Comparison of ENCODE assay signal across 12 cellular contexts in the genomic region with DNA sequence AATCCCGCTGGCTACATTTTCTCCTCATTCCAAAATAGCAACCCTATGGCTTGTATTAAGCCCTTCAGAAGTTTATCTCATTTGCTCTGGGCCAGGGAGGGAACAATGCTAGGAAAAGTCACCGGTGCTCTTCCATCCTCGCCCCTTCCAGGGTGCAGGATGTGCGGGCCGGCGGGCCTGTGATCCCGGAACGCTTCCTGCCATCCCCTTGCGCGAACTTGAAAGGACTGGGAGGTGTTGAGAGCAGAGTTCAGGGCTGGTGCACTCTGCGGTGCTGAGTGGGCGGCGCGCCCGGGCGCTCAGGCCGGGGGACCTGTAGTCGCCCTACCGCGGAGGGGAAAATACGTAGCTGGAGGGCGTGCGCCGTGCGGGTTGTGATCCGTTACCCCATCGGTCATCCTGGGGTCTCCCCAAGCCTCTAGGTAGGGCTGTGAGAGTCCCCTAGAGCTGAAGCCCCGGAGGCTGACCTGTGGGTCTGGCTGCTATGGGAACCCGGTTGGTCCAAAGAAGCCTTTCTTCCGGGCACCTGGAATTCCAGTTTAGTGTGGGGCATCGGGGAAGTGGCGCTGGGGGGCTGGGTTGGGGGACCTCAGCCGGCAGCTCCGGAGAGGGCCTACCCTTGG. TPM values are rescaled to one million over a fixed set of nuclear protein-coding genes. Genes with fewer than 3 reads are reported as not detected.
A peak's percentile ranks its signal among the peaks of the same experiment; 100 is the strongest.
DNase-seq lines count a peak whose midpoint lies in the region; TF ChIP-seq lines count a peak whose summit lies in the region.
"Had no signal": no experiment of that assay in that cellular context is flagged by ENCODE, and none has a peak within 500 bp of the region (broad histone marks: within the 10 kb centered on the region; RNA-seq: fewer than 3 reads in every experiment).

No MANE protein-coding gene starts in this region.

- H2AFZ ChIP-seq in neural cell (ENCODE audit: low read depth, low read length), result no peak overlapping the region

- intact Hi-C loops in CD14-positive monocyte (cut with micrococcal nuclease) (no loop called here), esophagus squamous epithelium (cut with DNase I) (no loop called here)

- H3K9me3 ChIP-seq in esophagus squamous epithelium (no peaks in the 10 kb centered on the region), neural cell (ENCODE audit: low read length) (no peaks in the 10 kb centered on the region)

- DNase-seq in CD14-positive monocyte (ENCODE audit: low spot score), result no peak
- peak; percentile 36 for DNase-seq in M059J (ENCODE audit: low read depth)
- no peak for DNase-seq in esophagus squamous epithelium (lab: John Stamatoyannopoulos, UW)
- DNase-seq in GF-D8 (lab: John Stamatoyannopoulos, UW), result no peak
- no peak for DNase-seq in activated effector memory CD4-positive, alpha-beta T cell treated with Interleukin-2 at 50 U/mL for 16 hours
- no peak for DNase-seq in LoVo (ENCODE audit: low spot score)
- DNase-seq in NCI-H748 (lab: John Stamatoyannopoulos, UW; ENCODE audit: unreplicated experiment), result no peak
- DNase-seq: DMS153, posterior cingulate gyrus had no signal

- H3K9ac ChIP-seq in neural cell (ENCODE audit: low read length), result no peak overlapping the region

- no peaks in the 10 kb centered on the region for H3K9me2 ChIP-seq in neural cell (ENCODE audit: insufficient read depth, low read length)

- H3K4me3 ChIP-seq in esophagus squamous epithelium (peak overlapping the region in 3 of 4 donors; percentile 41 to 68 (median 51)), neural cell (ENCODE audit: low read length) (no peak overlapping the region)

- peak in 1 of 4 donors; percentile 11 for TF ChIP-seq POLR2A in esophagus squamous epithelium (IDR thresholded peaks at IDR 0.05)

- H3K4me1 Mint-ChIP-seq in CD14-positive monocyte, result peaks cover 45% of the 10 kb centered on the region

- H3F3A ChIP-seq in neural cell (ENCODE audit: insufficient read depth, low read length, poor library complexity, severe bottlenecking), result no peaks in the 10 kb centered on the region

- no peak for TF ChIP-seq EP300 in neural cell (conservative IDR thresholded peaks at IDR 0.05; ENCODE audit: poor library complexity, severe bottlenecking)

- H3K36me3 Mint-ChIP-seq in CD14-positive monocyte, result peaks cover 9% of the 10 kb centered on the region in 2 donors

- peaks cover 12 to 57% (median 54%) of the 10 kb centered on the region in 3 donors for H3K27me3 Mint-ChIP-seq in CD14-positive monocyte (ENCODE audit: low read depth in 3 of 3)

- H4K20me1 ChIP-seq in neural cell (ENCODE audit: insufficient read depth), result no peaks in the 10 kb centered on the region

- TF ChIP-seq CTCF in CD14-positive monocyte (IDR thresholded peaks at IDR 0.05), result no peak
- no peak for TF ChIP-seq CTCF in esophagus squamous epithelium (IDR thresholded peaks at IDR 0.05)
- TF ChIP-seq CTCF in neural cell (IDR thresholded peaks at IDR 0.05; ENCODE audit: poor library complexity, severe bottlenecking), result no peak

- H3K27ac Mint-ChIP-seq in CD14-positive monocyte, result no peak overlapping the region
- H3K27ac Mint-ChIP-seq: dendritic cell treated with granulocyte-macrophage colony-stimulating factor and Interleukin-4, amounts not matched to agents 40 ng/mL and 50 ng/mL, for 4 days had no signal

- H3K4me1 ChIP-seq in esophagus squamous epithelium, result peaks cover 17 to 55% (median 18%) of the 10 kb centered on the region in 3 donors

- H3K27me3 ChIP-seq in esophagus squamous epithelium, result peaks cover 32 to 100% (median 57%) of the 10 kb centered on the region in 4 donors
- peaks cover 100% of the 10 kb centered on the region for H3K27me3 ChIP-seq in neural cell (ENCODE audit: insufficient read depth, low read depth, low read length)

- 3 to 10% methylated on average over 3 to 5 of the region's 34 CpGs for WGBS in esophagus squamous epithelium, 2 donors

- no peak for TF ChIP-seq RAD21 in neural cell (conservative IDR thresholded peaks at IDR 0.05)

- H3K9me3 Mint-ChIP-seq in CD14-positive monocyte, result peaks cover 0 to 46% (median 24%) of the 10 kb centered on the region in 7 donors
- H3K9me3 Mint-ChIP-seq: dendritic cell treated with granulocyte-macrophage colony-stimulating factor and Interleukin-4, amounts not matched to agents 40 ng/mL and 50 ng/mL, for 4 days had no signal

- H3K27ac ChIP-seq in esophagus squamous epithelium (peak overlapping the region; percentile 1 to 69 (median 65)), neural cell (ENCODE audit: low read length) (no peak overlapping the region)

- H3K79me2 ChIP-seq in neural cell (replicated peaks; ENCODE audit: insufficient read depth, low read length), result no peaks in the 10 kb centered on the region

- H3K36me3 ChIP-seq in esophagus squamous epithelium (no peaks in the 10 kb centered on the region), neural cell (ENCODE audit: insufficient read depth, low read length) (no peaks in the 10 kb centered on the region)

- no peak overlapping the region for H3K4me2 ChIP-seq in neural cell (ENCODE audit: low read length)

- peak overlapping the region; percentile 4 to 95 for H3K4me3 Mint-ChIP-seq in CD14-positive monocyte

TF ChIP-seq in neural cell, 6 proteins besides CTCF, POLR2A, EP300 and RAD21:
- TF ChIP-seq POLR2AphosphoS5 (IDR thresholded peaks at IDR 0.05) (peak; percentile 9), MXI1 (conservative IDR thresholded peaks at IDR 0.05; ENCODE audit: poor library complexity, severe bottlenecking) (no peak)

RNA-seq across cellular contexts. Expression of a gene that starts 13.1 kb away (rescaled TPM):
- polyA plus RNA-seq in CD14-positive monocyte (under 1 TPM in 1 of 2 donors, not detected in 1; 0.31 TPM), neural cell (not detected in 2 replicates)
- total RNA-seq in M059J (2014; rRNA removed; shearing (Covaris generic)), result 0.10 and 0.47 TPM in 2 replicates
- 1 to 10 TPM in 2 of 4 donors, under 1 TPM in 2; 0.30 to 4.2 (median 0.87) TPM for total RNA-seq in esophagus squamous epithelium
- polyA minus RNA-seq in neural cell, result under 0.01 and 0.12 TPM in 2 replicates
- total RNA-seq: T-helper 2 cell treated with Interferon-gamma antibody and Interleukin-4, amounts not matched to agents 100 ng/mL and 5 ng/mL, for 36 hours had no signal
